In genomic region chr11:32437406-32438345, GRCh38 we compare ENCODE assay signal across 12 cellular contexts. TPM values are rescaled to one million over a fixed set of nuclear protein-coding genes. Genes with fewer than 3 reads are reported as not detected.
DNase-seq lines count a peak whose midpoint lies in the region; ATAC-seq and TF ChIP-seq lines count a peak whose summit lies in the region.
"Had no signal": no experiment of that assay in that cellular context is flagged by ENCODE, and none has a peak within 500 bp of the region (broad histone marks: within the 10 kb centered on the region; RNA-seq: fewer than 3 reads in every experiment).

No MANE protein-coding gene starts in this region.

- H3K36me3 ChIP-seq in effector memory CD4-positive, alpha-beta T cell (ENCODE audit: control insufficient read depth, insufficient read depth, low read length), result no peaks in the 10 kb centered on the region
- H3K36me3 ChIP-seq: brain microvascular endothelial cell, right lobe of liver, suprapubic skin had no signal

- H3K36me3 Mint-ChIP-seq in CD4-positive, alpha-beta T cell (ENCODE audit: low read depth), result no peaks in the 10 kb centered on the region
- H3K36me3 Mint-ChIP-seq in nephron progenitor cell (ENCODE audit: low read depth), result peaks cover 54% of the 10 kb centered on the region

- peak overlapping the region; percentile 12 for H3K4me3 ChIP-seq in effector memory CD4-positive, alpha-beta T cell (ENCODE audit: insufficient read depth, low read depth, low read length, poor library complexity, severe bottlenecking)
- H3K4me3 ChIP-seq: right lobe of liver, suprapubic skin had no signal

- H3K27ac Mint-ChIP-seq in CD4-positive, alpha-beta T cell, result no peak overlapping the region
- H3K27ac Mint-ChIP-seq in nephron progenitor cell, result peak overlapping the region; percentile 73

- CTCF ChIA-PET in CD4-positive, alpha-beta T cell (lab: Charles Lee), result no interaction called here

- H3K27me3 ChIP-seq in CD4-positive, alpha-beta T cell (ENCODE audit: control insufficient read depth, insufficient read depth, low read length), result peaks cover 86% of the 10 kb centered on the region
- H3K27me3 ChIP-seq in effector memory CD4-positive, alpha-beta T cell (replicated peaks; ENCODE audit: control insufficient read depth, insufficient read depth, low read length, poor library complexity, severe bottlenecking), result peaks cover 64% of the 10 kb centered on the region

- DNase-seq in CD4-positive, alpha-beta T cell, result no peak
- DNase-seq in GM20000 (ENCODE audit: low spot score) (peak; percentile 22), nephron progenitor cell (peak; percentile 61), HK-2 (ENCODE audit: unreplicated experiment) (no peak), NCI-H1105 (lab: John Stamatoyannopoulos, UW) (no peak)
- DNase-seq in effector memory CD4-positive, alpha-beta T cell, result no peak
- DNase-seq: brain microvascular endothelial cell, right lobe of liver, T1000 had no signal

- H3K9me3 ChIP-seq in CD4-positive, alpha-beta T cell (ENCODE audit: control insufficient read depth, low read length), result no peaks in the 10 kb centered on the region
- no peaks in the 10 kb centered on the region for H3K9me3 ChIP-seq in effector memory CD4-positive, alpha-beta T cell (ENCODE audit: control insufficient read depth, low read length)
- H3K9me3 ChIP-seq: right lobe of liver, suprapubic skin had no signal

- peaks cover 88% of the 10 kb centered on the region for H3K27me3 Mint-ChIP-seq in CD4-positive, alpha-beta T cell
- peaks cover 86% of the 10 kb centered on the region for H3K27me3 Mint-ChIP-seq in nephron progenitor cell (ENCODE audit: low read depth, poor library complexity)

- intact Hi-C loops in CD4-positive, alpha-beta T cell (cut with DNase I, micrococcal nuclease), result no loop called here

- H3K4me3 Mint-ChIP-seq in CD4-positive, alpha-beta T cell, result peak overlapping the region; percentile 51
- peak overlapping the region; percentile 99 for H3K4me3 Mint-ChIP-seq in nephron progenitor cell

- H3K9me3 Mint-ChIP-seq in CD4-positive, alpha-beta T cell, result no peaks in the 10 kb centered on the region
- H3K9me3 Mint-ChIP-seq in nephron progenitor cell, result no peaks in the 10 kb centered on the region

- no peak for ATAC-seq in CD4-positive, alpha-beta T cell (ENCODE audit: poor library complexity)
- ATAC-seq in GM18868 (IDR thresholded peaks at IDR 0.05; ENCODE audit: unreplicated experiment), result no peak
- ATAC-seq: right lobe of liver had no signal

- POLR2A ChIA-PET in CD4-positive, alpha-beta T cell (lab: Charles Lee), result no interaction called here

- peaks cover 50% of the 10 kb centered on the region for H3K4me1 ChIP-seq in effector memory CD4-positive, alpha-beta T cell (ENCODE audit: control insufficient read depth, insufficient read depth, low read length, poor library complexity, severe bottlenecking)

- peaks cover 47% of the 10 kb centered on the region for H3K4me1 Mint-ChIP-seq in CD4-positive, alpha-beta T cell (ENCODE audit: low read depth)
- peaks cover 61% of the 10 kb centered on the region for H3K4me1 Mint-ChIP-seq in nephron progenitor cell

- no peak for TF ChIP-seq CTCF in CD4-positive, alpha-beta T cell (IDR thresholded peaks at IDR 0.05)
- TF ChIP-seq CTCF in GM20000 (IDR thresholded peaks at IDR 0.05; ENCODE audit: extremely low read depth, missing control alignments) (no peak), nephron progenitor cell (IDR thresholded peaks at IDR 0.05) (no peak)

- no peak overlapping the region for H3K27ac ChIP-seq in CD4-positive, alpha-beta T cell (ENCODE audit: low read depth, low read length)
- no peak overlapping the region for H3K27ac ChIP-seq in effector memory CD4-positive, alpha-beta T cell (ENCODE audit: insufficient read depth, low read length, poor library complexity, severe bottlenecking)
- H3K27ac ChIP-seq: brain microvascular endothelial cell, epithelial cell of prostate, right lobe of liver, suprapubic skin had no signal

RNA-seq across cellular contexts. Expression of gene WT1, which starts 2.3 kb away (rescaled TPM):
- total RNA-seq in CD4-positive, alpha-beta T cell, result not detected
- total RNA-seq: suprapubic skin had no signal

Comparison
In these comparisons a context has a peak if more than half of its experiments do, and no peak if none do; other contexts are left out.
1. DNase-seq: peak in GM20000 (single experiment) and nephron progenitor cell (single experiment); none in CD4-positive, alpha-beta T cell (0 of 10), effector memory CD4-positive, alpha-beta T cell (0 of 3), HK-2 (single experiment) and NCI-H1105 (single experiment).